8 cellular contexts compared by ENCODE assay signal in genomic region chr18:62586148-62586774, GRCh38.
A peak's percentile ranks its signal among the peaks of the same experiment; 100 is the strongest.
DNase-seq lines count a peak whose midpoint lies in the region; ATAC-seq, FAIRE-seq and TF ChIP-seq lines count a peak whose summit lies in the region.

No MANE protein-coding gene starts in this region.

- no TSS peak for BruUV-seq in mammary epithelial cell (replicated peaks; lab: Mats Ljungman, UMichigan)

- CTCF ChIA-PET in mammary epithelial cell (lab: Charles Lee; ENCODE audit: low non-redundant PET): interaction anchor here (0.6 kb wide), 1 partner anchor 125 kb away, joined by 7 read pairs; no protein-coding TSS in a partner anchor

- peak overlapping the region; percentile 60 for H3K4me2 ChIP-seq in mammary epithelial cell (ENCODE audit: insufficient read depth, low read depth, low read length)

- H2AFZ ChIP-seq in mammary epithelial cell (ENCODE audit: low read depth, low read length): peak overlapping the region; percentile 5

- H4K20me1 ChIP-seq in mammary epithelial cell (ENCODE audit: insufficient read depth, low read length): no peaks in the 10 kb centered on the region

- in situ Hi-C loops in mammary epithelial cell (cut with MboI; ENCODE audit: low sequenced_read_pairs in 2 of 2): no loop called here

- peak; percentile 49 to 56 for DNase-seq in NCI-H2081 (lab: John Stamatoyannopoulos, UW)
- no peak for DNase-seq in NCI-H2081 treated with DMSO at 0.1 percent for 48 hours (lab: John Stamatoyannopoulos, UW)
- peak; percentile 52 for DNase-seq in NCI-H2107 (lab: John Stamatoyannopoulos, UW)
- peak; percentile 86 for DNase-seq in WERI-Rb-1
- peak; percentile 29 for DNase-seq in mammary epithelial cell
- no peak for DNase-seq in kidney
- DNase-seq in stimulated activated CD4-positive, alpha-beta T cell treated with anti-CD3 and anti-CD28 coated beads, Interleukin-1b, Interleukin-23, amount 100 ng/mL, for 4 hours (ENCODE audit: low read depth in 2 of 2): peak; percentile 51 to 60

- H3K9ac ChIP-seq in mammary epithelial cell (ENCODE audit: insufficient read depth, low read length): no peak overlapping the region
- H3K9ac ChIP-seq in kidney (ENCODE audit: low read length in 2 of 2): no peak overlapping the region

- WGBS in mammary epithelial cell (ENCODE audit: low coverage, missing lambda C conversion rate): 18% methylated on average over 13 of the region's 14 CpGs

- H3K4me3 ChIP-seq in WERI-Rb-1 (ENCODE audit: low read depth, low read length) (no peak overlapping the region), mammary epithelial cell (replicated peaks in 1 of 3; ENCODE audit: insufficient read depth in 1 of 3, low read depth in 2 of 3, low read length in 3 of 3) (no peak overlapping the region), kidney (ENCODE audit: low read length in 2 of 2) (no peak overlapping the region)

- no peak for FAIRE-seq in kidney (lab: Jason Lieb, UNC)

- H3K27me3 ChIP-seq in WERI-Rb-1 (ENCODE audit: insufficient read depth, low read depth, severe bottlenecking) (no peaks in the 10 kb centered on the region), mammary epithelial cell (ENCODE audit: insufficient read depth, low read length) (no peaks in the 10 kb centered on the region)

- ATAC-seq in HG02763 (IDR thresholded peaks at IDR 0.05; ENCODE audit: unreplicated experiment): peak; percentile 73

- H3K4me1 ChIP-seq in mammary epithelial cell (ENCODE audit: insufficient read depth, low read length) (peaks cover 6% of the 10 kb centered on the region), kidney (ENCODE audit: control insufficient read depth in 1 of 2, insufficient read depth in 1 of 2, low read depth in 1 of 2, low read length in 2 of 2) (peaks cover 0 to 3% of the 10 kb centered on the region in 2 donors)

- H3K36me3 ChIP-seq in WERI-Rb-1: no peaks in the 10 kb centered on the region
- no peaks in the 10 kb centered on the region for H3K36me3 ChIP-seq in mammary epithelial cell (ENCODE audit: insufficient read depth, low read length)
- H3K36me3 ChIP-seq in kidney (ENCODE audit: control insufficient read depth in 1 of 2, insufficient read depth in 2 of 2, low read length in 2 of 2): no peaks in the 10 kb centered on the region

- H3K79me2 ChIP-seq in mammary epithelial cell (ENCODE audit: insufficient read depth, low read length): no peaks in the 10 kb centered on the region

- TF ChIP-seq CTCF in WERI-Rb-1 (IDR thresholded peaks at IDR 0.05; ENCODE audit: low read depth, low read length) (peak; percentile 98), mammary epithelial cell (conservative IDR thresholded peaks at IDR 0.05 in 1 of 2, IDR thresholded peaks at IDR 0.05 in 1 of 2; ENCODE audit: extremely low read depth in 1 of 2, insufficient read depth in 1 of 2, low read depth in 1 of 2, low read length in 2 of 2) (peak; percentile 89 to 96), kidney (IDR thresholded peaks at IDR 0.05; ENCODE audit: borderline replicate concordance, extremely low read depth, insufficient read depth) (peak; percentile 77)

- H3K27ac ChIP-seq in WERI-Rb-1 (no peak overlapping the region), mammary epithelial cell (ENCODE audit: insufficient read depth, low read depth, low read length) (no peak overlapping the region), kidney (ENCODE audit: low read depth in 2 of 2, low read length in 2 of 2) (no peak overlapping the region)

- H3K9me3 ChIP-seq in WERI-Rb-1 (ENCODE audit: severe bottlenecking): no peaks in the 10 kb centered on the region
- H3K9me3 ChIP-seq in mammary epithelial cell (replicated peaks; ENCODE audit: insufficient read depth, low read length): no peaks in the 10 kb centered on the region
- H3K9me3 ChIP-seq in kidney (ENCODE audit: control insufficient read depth in 1 of 2, low read length in 2 of 2): no peaks in the 10 kb centered on the region

- dilution Hi-C loops in mammary epithelial cell (cut with HindIII; ENCODE audit: low sequenced_read_pairs): no loop called here

- intact Hi-C loops in mammary epithelial cell (cut with micrococcal nuclease) (loop anchor here (1.0 to 5.0 kb wide), 5 partner anchors 51 to 396 kb away; no protein-coding TSS in a partner anchor), kidney (cut with DNase I) (no loop called here)

Comparison
In these comparisons a context has a peak if more than half of its experiments do, and no peak if none do; other contexts are left out.
1. DNase-seq: peak in NCI-H2081 (2 of 2), NCI-H2107 (single experiment), WERI-Rb-1 (single experiment), mammary epithelial cell (single experiment) and stimulated activated CD4-positive, alpha-beta T cell treated with anti-CD3 and anti-CD28 coated beads, Interleukin-1b, Interleukin-23, amount 100 ng/mL, for 4 hours (2 of 2); none in NCI-H2081 treated with DMSO at 0.1 percent for 48 hours (single experiment) and kidney (single experiment).
2. Peak in every context shown above with its lines, with median percentiles within 50 percentile points of each other: CTCF ChIP-seq.